Comparison of ENCODE assay signal across 35 cellular contexts in the genomic region with DNA sequence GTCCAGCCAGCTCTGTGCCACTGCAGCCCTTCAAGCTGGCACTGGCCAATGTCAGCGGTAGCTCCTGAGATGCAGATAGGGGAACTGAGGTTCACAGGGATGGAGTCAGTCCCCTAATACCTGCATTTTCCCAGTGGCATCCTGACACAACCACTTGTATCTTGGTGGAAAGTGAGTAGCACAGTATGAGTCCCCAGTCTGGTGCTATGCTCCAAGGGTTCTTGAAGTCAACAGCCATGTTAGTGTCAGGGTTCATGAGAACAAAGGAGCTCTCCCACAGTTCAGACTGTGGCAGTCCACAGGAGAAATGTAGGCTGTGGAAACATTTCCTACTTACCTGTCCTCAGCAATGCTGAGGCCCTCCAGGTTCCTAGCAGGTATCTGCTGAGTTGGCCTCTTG.
"Had no signal": no experiment of that assay in that cellular context is flagged by ENCODE, and none has a peak within 500 bp of the region (broad histone marks: within the 10 kb centered on the region; RNA-seq: fewer than 3 reads in every experiment).

No MANE protein-coding gene starts in this region.

- DNase-seq: activated effector memory CD4-positive, alpha-beta T cell treated with anti-CD3 and anti-CD28 coated beads, Interleukin-2, amount 50 U/mL, for 16 hours; activated effector memory CD4-positive, alpha-beta T cell treated with Interleukin-2 at 50 U/mL for 16 hours; activated gamma-delta T cell; activated gamma-delta T cell treated with Interleukin-2 at 50 U/mL for 16 hours; activated naive CD4-positive, alpha-beta T cell; activated naive CD4-positive, alpha-beta T cell treated with anti-CD3 and anti-CD28 coated beads for 36 hours; activated naive CD4-positive, alpha-beta T cell treated with anti-CD3 and anti-CD28 coated beads, Interleukin-2, amount 10 ng/mL, durations not matched to agents 7 days and 5 days; activated naive CD4-positive, alpha-beta T cell treated with anti-CD3 and anti-CD28 coated beads, Interleukin-2, amount 50 U/mL, for 16 hours; activated naive CD4-positive, alpha-beta T cell treated with Interleukin-2 at 50 U/mL for 16 hours; activated naive CD8-positive, alpha-beta T cell treated with anti-CD3 and anti-CD28 coated beads for 36 hours; activated naive CD8-positive, alpha-beta T cell treated with anti-CD3 and anti-CD28 coated beads, Interleukin-2, amount 10 ng/mL, durations not matched to agents 7 days and 5 days; activated naive CD8-positive, alpha-beta T cell treated with anti-CD3 and anti-CD28 coated beads, Interleukin-2, amount 50 U/mL, for 24 hours; activated T-cell treated with anti-CD3 and anti-CD28 coated beads, Interleukin-2, amount 50 U/mL, for 1 hour; activated T-cell treated with anti-CD3 and anti-CD28 coated beads, Interleukin-2, amount 50 U/mL, for 24 hours; activated T-cell treated with anti-CD3 and anti-CD28 coated beads, Interleukin-2, amount 50 U/mL, for 4 hours; activated T-cell treated with anti-CD3 and anti-CD28 coated beads, Interleukin-2, amount 50 U/mL, for 48 hours; activated T-cell treated with anti-CD3 and anti-CD28 coated beads, Interleukin-2, amount 50 U/mL, for 72 hours; adrenal gland; amniotic stem cell; aorta; body of pancreas; brain microvascular endothelial cell; central memory CD4-positive, alpha-beta T cell; cerebellar nuclear complex had no signal

- H3K27me3 ChIP-seq: adrenal gland, ascending aorta, body of pancreas, brain microvascular endothelial cell, breast epithelium, cardiac muscle cell had no signal

- H3K36me3 Mint-ChIP-seq: activated naive CD4-positive, alpha-beta T cell treated with anti-CD3 and anti-CD28 coated beads, Interleukin-2, amount 10 ng/mL, durations not matched to agents 7 days and 5 days; activated naive CD4-positive, alpha-beta T cell treated with anti-CD3 and anti-CD28 coated beads, Interleukin-2, amount 50 U/mL, for 24 hours; activated naive CD8-positive, alpha-beta T cell; activated naive CD8-positive, alpha-beta T cell treated with anti-CD3 and anti-CD28 coated beads for 36 hours; activated naive CD8-positive, alpha-beta T cell treated with anti-CD3 and anti-CD28 coated beads, Interleukin-2, amount 10 ng/mL, durations not matched to agents 7 days and 5 days; brain had no signal

- H3K4me1 ChIP-seq: adrenal gland, ascending aorta, body of pancreas, breast epithelium had no signal

- FAIRE-seq: astrocyte, bronchial epithelial cell had no signal

- H3K4me3 ChIP-seq: adrenal gland, ascending aorta, body of pancreas, breast epithelium, cardiac muscle cell had no signal

- ATAC-seq: activated naive CD8-positive, alpha-beta T cell treated with anti-CD3 and anti-CD28 coated beads, Interleukin-2, amount 50 U/mL, for 24 hours; activated T-cell treated with anti-CD3 and anti-CD28 coated beads, Interleukin-2, amount 50 U/mL, for 4 hours; activated T-cell treated with anti-CD3 and anti-CD28 coated beads, Interleukin-2, amount 50 U/mL, for 72 hours; activated T-helper 17 cell treated with anti-CD3 and anti-CD28 coated beads, Interleukin-2, amount 50 U/mL, for 72 hours; body of pancreas had no signal

- H3K9me3 ChIP-seq: adrenal gland, ascending aorta, body of pancreas had no signal

- H3K27ac Mint-ChIP-seq: activated naive CD4-positive, alpha-beta T cell treated with anti-CD3 and anti-CD28 coated beads for 36 hours; activated naive CD4-positive, alpha-beta T cell treated with anti-CD3 and anti-CD28 coated beads, Interleukin-2, amount 10 ng/mL, durations not matched to agents 7 days and 5 days; activated naive CD4-positive, alpha-beta T cell treated with anti-CD3 and anti-CD28 coated beads, Interleukin-2, amount 50 U/mL, for 24 hours; activated naive CD8-positive, alpha-beta T cell; activated naive CD8-positive, alpha-beta T cell treated with anti-CD3 and anti-CD28 coated beads for 36 hours; activated naive CD8-positive, alpha-beta T cell treated with anti-CD3 and anti-CD28 coated beads, Interleukin-2, amount 10 ng/mL, durations not matched to agents 7 days and 5 days; activated naive CD8-positive, alpha-beta T cell treated with anti-CD3 and anti-CD28 coated beads, Interleukin-2, amount 50 U/mL, for 24 hours; activated T-cell treated with anti-CD3 and anti-CD28 coated beads, Interleukin-2, amount 50 U/mL, for 24 hours; activated T-cell treated with anti-CD3 and anti-CD28 coated beads, Interleukin-2, amount 50 U/mL, for 72 hours; activated T-helper 1 cell treated with anti-CD3 and anti-CD28 coated beads, Interleukin-12 subunit alpha, Interleukin-12 subunit beta, Interleukin-2, Interleukin-4 antibody, amounts not matched to agents 30 ng/mL and 10 ng/mL and 1 ng/mL, durations not matched to agents 14 hours and 24 hours and 36 hours; activated T-helper 17 cell treated with anti-CD3 and anti-CD28 coated beads, Interleukin-2, amount 50 U/mL, for 72 hours; activated T-helper 2 cell treated with anti-CD3 and anti-CD28 coated beads, Interferon-gamma antibody, Interleukin-2, Interleukin-4, amounts not matched to agents 10 μg/mL and 5 μg/mL and 100 μg/mL, durations not matched to agents 14 hours and 24 hours and 36 hours; brain had no signal

- H3K27ac ChIP-seq: adrenal gland, ascending aorta, body of pancreas, brain microvascular endothelial cell, breast epithelium, cardiac muscle cell had no signal

- H3K36me3 ChIP-seq: adrenal gland, ascending aorta, brain microvascular endothelial cell, breast epithelium, cardiac muscle cell had no signal
